ENCODE assay signal across 19 cellular contexts in the genomic region with DNA sequence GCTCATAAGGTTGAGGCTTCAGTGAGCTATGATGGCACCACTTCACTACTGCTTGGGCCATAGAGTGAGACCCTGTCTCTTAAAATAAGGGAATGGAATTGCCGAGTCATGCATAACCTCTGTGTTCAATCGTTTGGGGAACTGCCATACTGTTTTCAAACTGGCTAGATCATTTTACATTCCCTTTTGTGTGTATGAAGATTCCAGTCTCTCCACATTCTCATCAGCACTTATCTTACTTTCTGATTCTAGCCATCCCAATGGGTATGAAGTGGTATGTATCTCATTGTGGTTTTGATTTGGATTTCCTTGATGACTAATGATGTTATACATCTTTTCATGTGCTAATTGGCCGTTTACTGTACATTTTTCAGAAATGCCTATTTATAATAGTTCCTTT. TPM values are rescaled to one million over a fixed set of nuclear protein-coding genes. Genes with fewer than 3 reads are reported as not detected.
DNase-seq lines count a peak whose midpoint lies in the region; ATAC-seq, FAIRE-seq and TF ChIP-seq lines count a peak whose summit lies in the region.
"Had no signal": no experiment of that assay in that cellular context is flagged by ENCODE, and none has a peak within 500 bp of the region (broad histone marks: within the 10 kb centered on the region; RNA-seq: fewer than 3 reads in every experiment).

No MANE protein-coding gene starts in this region.

- peaks cover 55% of the 10 kb centered on the region for H3K36me3 Mint-ChIP-seq in WTC11

- dilution Hi-C loops in endothelial cell of umbilical vein (cut with MboI; ENCODE audit: extremely low pct_ligation_motif_present, low sequenced_read_pairs) = no loop called here

- no peaks in the 10 kb centered on the region for H3K27me3 Mint-ChIP-seq in WTC11 (ENCODE audit: low read depth)
- H3K27me3 Mint-ChIP-seq: activated naive CD8-positive, alpha-beta T cell treated with anti-CD3 and anti-CD28 coated beads, Interleukin-2, amount 10 ng/mL, durations not matched to agents 7 days and 5 days had no signal

- H3K27me3 ChIP-seq in ACC112 (ENCODE audit: insufficient read depth, low read length) (no peaks in the 10 kb centered on the region), endothelial cell of umbilical vein (ENCODE audit: control insufficient read depth in 2 of 2, insufficient read depth in 2 of 2, low read length in 2 of 2) (no peaks in the 10 kb centered on the region)
- H3K27me3 ChIP-seq: tibial artery had no signal

- FAIRE-seq in endothelial cell of umbilical vein (lab: Jason Lieb, UNC) = no peak
- FAIRE-seq: colon had no signal

- POLR2A ChIA-PET in WTC11 (lab: Charles Lee) = no interaction called here
- POLR2A ChIA-PET in endothelial cell of umbilical vein (lab: Charles Lee) = no interaction called here

- H3K4me3 ChIP-seq in ACC112 (ENCODE audit: low read depth, low read length) (no peak overlapping the region), endothelial cell of umbilical vein (replicated peaks in 1 of 3; ENCODE audit: insufficient read depth in 1 of 3, low read depth in 1 of 3, low read length in 3 of 3) (no peak overlapping the region)
- H3K4me3 ChIP-seq: tibial artery had no signal

- ATAC-seq in WTC11 (no peak), GM18858 (IDR thresholded peaks at IDR 0.05; ENCODE audit: unreplicated experiment) (no peak), HG02642 (IDR thresholded peaks at IDR 0.05; ENCODE audit: poor library complexity, unreplicated experiment) (no peak)

- TF ChIP-seq CTCF in WTC11 (IDR thresholded peaks at IDR 0.05) (no peak), endothelial cell of umbilical vein (IDR thresholded peaks at IDR 0.05; ENCODE audit: extremely low read depth in 1 of 2, insufficient read depth in 1 of 2, low read depth in 1 of 2, low read length in 2 of 2) (no peak)

- peaks cover 42% of the 10 kb centered on the region for H3K36me3 ChIP-seq in ACC112 (ENCODE audit: insufficient read depth, low read length)
- H3K36me3 ChIP-seq in endothelial cell of umbilical vein (ENCODE audit: control insufficient read depth in 2 of 2, extremely low read depth in 1 of 2, insufficient read depth in 2 of 2, low read length in 2 of 2) = peaks cover 21 to 32% of the 10 kb centered on the region in 2 experiments

- H3K27ac Mint-ChIP-seq in WTC11 = peak overlapping the region; percentile 55
- H3K27ac Mint-ChIP-seq: activated naive CD8-positive, alpha-beta T cell treated with anti-CD3 and anti-CD28 coated beads, Interleukin-2, amount 10 ng/mL, durations not matched to agents 7 days and 5 days had no signal

- no TSS peak for BruUV-seq in endothelial cell of umbilical vein (replicated peaks; lab: Mats Ljungman, UMichigan)

- peak overlapping the region; percentile 43 for H3K4me2 ChIP-seq in endothelial cell of umbilical vein (ENCODE audit: insufficient read depth, low read length)

- CTCF ChIA-PET in WTC11 (lab: Charles Lee) = interaction anchor here (0.6 kb wide), 1 partner anchor 20 kb away, joined by 3 read pairs; no protein-coding TSS in a partner anchor
- CTCF ChIA-PET in endothelial cell of umbilical vein (lab: Charles Lee) = interaction anchor here (1.1 kb wide), 2 partner anchors 11 to 20 kb away, joined by 3 read pairs; no protein-coding TSS in a partner anchor

- DNase-seq in ELR (ENCODE audit: low read depth) = peak; percentile 62
- no peak for DNase-seq in WTC11 (ENCODE audit: low spot score)
- peak; percentile 25 for DNase-seq in endothelial cell of umbilical vein (ENCODE audit: low read depth, low spot score)
- DNase-seq in activated CD4-positive, CD25-positive, alpha-beta regulatory T cell treated with anti-CD3 and anti-CD28 coated beads, Interleukin-2, amount 50 U/mL, for 72 hours = no peak
- DNase-seq in kidney glomerular epithelial cell (lab: John Stamatoyannopoulos, UW) = no peak
- DNase-seq: activated naive CD8-positive, alpha-beta T cell treated with anti-CD3 and anti-CD28 coated beads, Interleukin-2, amount 10 ng/mL, durations not matched to agents 7 days and 5 days; DMS79; NCI-H1092; NCI-H2171 treated with DMSO at 0.1 percent for 48 hours; occipital lobe; RPMI8226; stimulated activated CD4-positive, alpha-beta T cell treated with anti-CD3 and anti-CD28 coated beads, Interleukin-4, amount 100 ng/mL, for 4 hours; tibial artery; WERI-Rb-1 had no signal

- H3K4me1 ChIP-seq in ACC112 (ENCODE audit: control insufficient read depth, insufficient read depth, low read length, unreplicated experiment) (peaks cover 28% of the 10 kb centered on the region), endothelial cell of umbilical vein (ENCODE audit: control insufficient read depth, extremely low read depth, insufficient read depth, low read length) (peaks cover 17% of the 10 kb centered on the region)

- peak overlapping the region; percentile 55 for H3K27ac ChIP-seq in ACC112 (ENCODE audit: low read depth, low read length)
- peak overlapping the region; percentile 30 for H3K27ac ChIP-seq in endothelial cell of umbilical vein (ENCODE audit: insufficient read depth, low read depth, low read length)
- H3K27ac ChIP-seq: C4-2B, tibial artery, WERI-Rb-1 had no signal

- peaks cover 20% of the 10 kb centered on the region for H4K20me1 ChIP-seq in endothelial cell of umbilical vein (replicated peaks; ENCODE audit: control insufficient read depth, extremely low read depth, insufficient read depth, low read length)

- H3K9ac ChIP-seq in endothelial cell of umbilical vein (replicated peaks; ENCODE audit: extremely low read depth, insufficient read depth, low read length) = no peak overlapping the region

- H3K4me3 Mint-ChIP-seq in WTC11 = no peak overlapping the region
- H3K4me3 Mint-ChIP-seq: activated naive CD8-positive, alpha-beta T cell treated with anti-CD3 and anti-CD28 coated beads, Interleukin-2, amount 10 ng/mL, durations not matched to agents 7 days and 5 days had no signal

- intact Hi-C loops in endothelial cell of umbilical vein (cut with micrococcal nuclease) = no loop called here

- H3K9me3 Mint-ChIP-seq in WTC11 = 0 out of 2 replicates have a peak, but pooled peaks cover 4% of the 10 kb centered on the region

- H2AFZ ChIP-seq in ACC112 (ENCODE audit: low read length, unreplicated experiment) (no peak overlapping the region), endothelial cell of umbilical vein (ENCODE audit: low read depth, low read length) (no peak overlapping the region)

- H3K79me2 ChIP-seq in ACC112 (ENCODE audit: control insufficient read depth, insufficient read depth, low read length, unreplicated experiment) (peaks cover 88% of the 10 kb centered on the region), endothelial cell of umbilical vein (ENCODE audit: control insufficient read depth, insufficient read depth, low read length) (peaks cover 94% of the 10 kb centered on the region)

- no peak for TF ChIP-seq POLR2A in endothelial cell of umbilical vein (IDR thresholded peaks at IDR 0.05; ENCODE audit: low read depth, low read length)

- H3K9me1 ChIP-seq in endothelial cell of umbilical vein (replicated peaks; ENCODE audit: control insufficient read depth, extremely low read depth, insufficient read depth, low read length) = no peaks in the 10 kb centered on the region

- H3K4me1 Mint-ChIP-seq in WTC11 = no peaks in the 10 kb centered on the region

- no peaks in the 10 kb centered on the region for H3K9me3 ChIP-seq in endothelial cell of umbilical vein (replicated peaks; ENCODE audit: control insufficient read depth, insufficient read depth, low read length)
- H3K9me3 ChIP-seq: tibial artery had no signal

TF ChIP-seq in endothelial cell of umbilical vein, 7 proteins besides CTCF, POLR2A, EP300 and RAD21:
- TF ChIP-seq MYC (IDR thresholded peaks at IDR 0.05; ENCODE audit: low read depth, low read length) = no peak
- no peak for TF ChIP-seq POLR2AphosphoS5 (IDR thresholded peaks at IDR 0.05; ENCODE audit: insufficient read depth, low read depth, low read length)
- TF ChIP-seq JUN (IDR thresholded peaks at IDR 0.05; ENCODE audit: borderline replicate concordance, insufficient read depth, insufficient read length, low read depth) = no peak
- TF ChIP-seq FOS (IDR thresholded peaks at IDR 0.05; ENCODE audit: borderline replicate concordance, insufficient read depth, low read length) = no peak
- no peak for TF ChIP-seq MAX (IDR thresholded peaks at IDR 0.05; ENCODE audit: insufficient read depth, insufficient read length)

RNA-seq across cellular contexts. Expression of gene MARCHF7, which starts 23.7 kb away (rescaled TPM):
- total RNA-seq in WTC11 (2021) (84.0 to 109 TPM (median 97.6 TPM) in 3 replicates), endothelial cell of umbilical vein (82.0 and 93.9 TPM in 2 replicates)
- polyA plus RNA-seq in endothelial cell of umbilical vein = 15.3 and 21.2 TPM in 2 replicates
- 30.6 and 34.0 TPM in 2 replicates for polyA plus RNA-seq in endothelial cell of umbilical vein (2011; cell fraction: cytosol; rRNA removed)
- 58.5 and 66.8 TPM in 2 replicates for polyA plus RNA-seq in endothelial cell of umbilical vein (2011; cell fraction: nucleus; rRNA removed)
- 85.2 and 99.4 TPM in 2 replicates for polyA plus RNA-seq in endothelial cell of umbilical vein (2012)
- polyA minus RNA-seq in endothelial cell of umbilical vein = 40.9 and 45.4 TPM in 2 replicates
- polyA minus RNA-seq in endothelial cell of umbilical vein (2011; cell fraction: cytosol; rRNA and poly(A)+ RNA removed) = 16.8 TPM
- polyA minus RNA-seq in endothelial cell of umbilical vein (2011; cell fraction: nucleus; rRNA and poly(A)+ RNA removed) = 71.7 and 109 TPM in 2 replicates

Comparison
In these comparisons a context has a peak if more than half of its experiments do, and no peak if none do; other contexts are left out.
1. DNase-seq: peak in ELR (single experiment) and endothelial cell of umbilical vein (single experiment); none in WTC11 (single experiment), activated CD4-positive, CD25-positive, alpha-beta regulatory T cell treated with anti-CD3 and anti-CD28 coated beads, Interleukin-2, amount 50 U/mL, for 72 hours (single experiment) and kidney glomerular epithelial cell (single experiment).